8 cellular contexts compared by ENCODE assay signal in genomic region chr1:161305872-161306519, GRCh38. TPM values are rescaled to one million over a fixed set of nuclear protein-coding genes. Genes with fewer than 3 reads are reported as not detected.
A peak's percentile ranks its signal among the peaks of the same experiment; 100 is the strongest.
DNase-seq lines count a peak whose midpoint lies in the region; ATAC-seq and TF ChIP-seq lines count a peak whose summit lies in the region.

No MANE protein-coding gene starts in this region.

- no peaks in the 10 kb centered on the region for H3K36me3 ChIP-seq in Peyer's patch

- H3K27ac ChIP-seq in Peyer's patch (peak overlapping the region; percentile 60 to 83 (median 72)), temporal lobe (ENCODE audit: low read depth, low read length) (peak overlapping the region; percentile 30)

- H3K4me1 ChIP-seq in Peyer's patch, result peaks cover 0 to 16% (median 4%) of the 10 kb centered on the region in 4 donors

- ATAC-seq in HG03521 (IDR thresholded peaks at IDR 0.05; ENCODE audit: unreplicated experiment), result peak; percentile 62
- peak; percentile 93 for ATAC-seq in omental fat pad (ENCODE audit: low FRiP score)

- no peaks in the 10 kb centered on the region for H3K9me3 ChIP-seq in Peyer's patch

- intact Hi-C loops in head of caudate nucleus (cut with DNase I), result no loop called here

- H3K27me3 ChIP-seq in Peyer's patch, result no peaks in the 10 kb centered on the region

- H3K4me3 ChIP-seq in Peyer's patch, result peak overlapping the region; percentile 58 to 77 (median 73)

- DNase-seq in DMS53 (lab: John Stamatoyannopoulos, UW) (peak; percentile 71), DMS53 treated with DMSO at 0.1 percent for 48 hours (lab: John Stamatoyannopoulos, UW; ENCODE audit: unreplicated experiment) (no peak), Peyer's patch (peak; percentile 85 to 96 (median 93)), head of caudate nucleus (peak; percentile 61 to 93 (median 83)), omental fat pad (ENCODE audit: low spot score) (peak; percentile 31)
- DNase-seq in activated naive CD4-positive, alpha-beta T cell (lab: John Stamatoyannopoulos, UW), result peak; percentile 14 to 83 (median 62)

- TF ChIP-seq POLR2A in Peyer's patch (IDR thresholded peaks at IDR 0.05), result peak in 1 of 2 donors; percentile 57

- TF ChIP-seq CTCF in Peyer's patch (IDR thresholded peaks at IDR 0.05) (peak in 5 of 6 experiments; percentile 15 to 39 (median 37)), omental fat pad (IDR thresholded peaks at IDR 0.05) (no peak)

RNA-seq across cellular contexts. Expression of gene MPZ, which starts 3.8 kb away (rescaled TPM):
- 1 to 10 TPM in 3 of 4 donors, not detected in 1; 1.5 to 3.3 (median 2.3) TPM for total RNA-seq in Peyer's patch
- 1 to 10 TPM; 1.8 to 9.0 (median 4.2) TPM for total RNA-seq in omental fat pad
- 0.49 TPM for total RNA-seq in temporal lobe

RNA-seq across cellular contexts. Expression of gene SDHC, which starts 8.2 kb away (rescaled TPM):
- total RNA-seq in Peyer's patch, result 10 to 100 TPM; 33.3 to 85.5 (median 60.6) TPM
- 10 to 100 TPM; 22.9 to 66.3 (median 49.3) TPM for total RNA-seq in omental fat pad
- 22.1 TPM for total RNA-seq in temporal lobe

RNA-seq across cellular contexts. Expression of gene PCP4L1, which starts 47.5 kb away (rescaled TPM):
- total RNA-seq in Peyer's patch (not detected), omental fat pad (under 1 TPM in 2 of 4 donors, not detected in 2; 0.56 to 0.63 TPM), temporal lobe (3.0 TPM)

Comparison
In these comparisons a context has a peak if more than half of its experiments do, and no peak if none do; other contexts are left out.
1. CTCF ChIP-seq: peak in Peyer's patch (5 of 6); none in omental fat pad (0 of 3).